In the genomic region with DNA sequence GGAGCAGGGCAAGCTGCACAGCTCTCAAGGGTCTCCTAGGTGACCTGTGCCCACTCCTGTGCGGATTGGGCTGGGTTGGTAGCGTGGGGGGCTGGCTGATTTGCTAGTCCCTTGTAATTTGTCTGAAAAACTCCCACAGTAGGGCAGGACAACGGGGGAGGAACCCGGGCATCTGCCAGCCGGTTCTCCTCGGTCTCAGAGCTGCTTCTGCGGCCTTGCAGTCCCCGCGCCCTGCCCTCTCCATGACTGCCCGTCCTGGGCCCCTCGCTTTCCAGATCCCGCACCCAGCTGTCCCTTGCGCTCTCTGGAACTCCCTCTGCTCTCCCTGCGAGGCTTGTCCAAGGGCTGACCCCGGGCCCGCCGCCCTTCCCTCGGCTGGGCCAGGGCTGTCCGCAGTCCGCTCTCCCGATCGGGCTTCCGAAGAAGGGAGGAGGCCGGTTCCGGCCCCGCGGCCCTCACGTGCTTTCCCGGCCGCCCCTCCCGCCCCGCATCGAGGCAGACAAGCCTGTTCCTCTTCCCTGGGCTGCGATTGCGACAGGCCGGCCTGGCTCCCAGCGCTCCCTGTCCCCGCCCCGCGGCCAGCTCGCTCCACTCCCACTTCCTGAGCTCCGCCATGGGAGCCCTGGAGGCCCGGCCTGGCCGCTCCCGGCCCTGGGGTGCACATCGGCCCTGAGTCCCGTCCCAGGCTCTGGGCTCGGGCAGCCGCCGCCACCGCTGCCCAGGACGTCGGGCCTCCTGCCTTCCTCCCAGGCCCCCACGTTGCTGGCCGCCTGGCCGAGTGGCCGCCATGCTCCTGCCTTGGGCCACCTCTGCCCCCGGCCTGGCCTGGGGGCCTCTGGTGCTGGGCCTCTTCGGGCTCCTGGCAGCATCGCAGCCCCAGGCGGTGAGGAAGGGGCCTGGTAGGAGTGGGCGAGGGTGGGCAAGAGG, we compare ENCODE assay signal across 8 cellular contexts. TPM values are rescaled to one million over a fixed set of nuclear protein-coding genes. Genes with fewer than 3 reads are reported as not detected.
A peak's percentile ranks its signal among the peaks of the same experiment; 100 is the strongest.
DNase-seq lines count a peak whose midpoint lies in the region; ATAC-seq and TF ChIP-seq lines count a peak whose summit lies in the region.

LTBR (plus strand) TSS at position 591 of the 927 bp plus-strand sequence; CDS start at position 788, 197 bp downstream.

- CTCF ChIA-PET in CD8-positive, alpha-beta memory T cell (lab: Charles Lee) = interaction anchor here (1.3 kb wide), 1 partner anchor 16 kb away, joined by 4 read pairs; no protein-coding TSS in a partner anchor
- CTCF ChIA-PET in SK-N-SH (lab: Yijun Ruan, JAX) = no interaction called here

- intact Hi-C loops in aorta (cut with DNase I) = loop anchor here (2.0 to 5.0 kb wide), 2 partner anchors 42 to 47 kb away; partner anchors contain the start of gene TNFRSF1A (in 1 of the 2)

- H3K9me2 ChIP-seq in SK-N-SH = no peaks in the 10 kb centered on the region

- H3K4me1 Mint-ChIP-seq in CD8-positive, alpha-beta memory T cell = peaks cover 3% of the 10 kb centered on the region in 3 donors
- H3K4me1 Mint-ChIP-seq in activated T-helper 17 cell treated with anti-CD3 and anti-CD28 coated beads, Interleukin-2, amount 50 U/mL, for 72 hours = peaks cover 3% of the 10 kb centered on the region
- H3K4me1 Mint-ChIP-seq in naive thymus-derived CD8-positive, alpha-beta T cell = peaks cover 6 to 13% (median 9%) of the 10 kb centered on the region in 4 donors

- ATAC-seq in activated T-helper 17 cell treated with anti-CD3 and anti-CD28 coated beads, Interleukin-2, amount 50 U/mL, for 72 hours (replicated peaks) = peak; percentile 61
- ATAC-seq in naive thymus-derived CD8-positive, alpha-beta T cell = peak; percentile 10 to 71
- ATAC-seq in aorta (ENCODE audit: low FRiP score) (peak; percentile 98), GM19395 (IDR thresholded peaks at IDR 0.05; ENCODE audit: unreplicated experiment) (no peak)

- H3K9me3 ChIP-seq in CD8-positive, alpha-beta memory T cell (ENCODE audit: low read length) = no peaks in the 10 kb centered on the region
- H3K9me3 ChIP-seq in aorta (ENCODE audit: control insufficient read depth, low read length) (no peaks in the 10 kb centered on the region), SK-N-SH (no peaks in the 10 kb centered on the region)

- no peak for DNase-seq in CD8-positive, alpha-beta memory T cell
- peak; percentile 87 for DNase-seq in KBM-7
- peak; percentile 92 for DNase-seq in fibroblast of the aortic adventitia (ENCODE audit: low read depth)
- DNase-seq in naive thymus-derived CD8-positive, alpha-beta T cell = peak in 2 of 10 donors; percentile 9 to 18
- DNase-seq in aorta = peak; percentile 98 to 99
- no peak for DNase-seq in SK-N-SH

- POLR2A ChIA-PET in CD8-positive, alpha-beta memory T cell (lab: Charles Lee) = no interaction called here
- POLR2A ChIA-PET in naive thymus-derived CD8-positive, alpha-beta T cell (lab: Charles Lee) = interaction anchor here (2.7 kb wide), 1 partner anchor 49 kb away, joined by 12 read pairs; no protein-coding TSS in a partner anchor
- POLR2A ChIA-PET in SK-N-SH (lab: Yijun Ruan, JAX) = no interaction called here

- 1 to 2% methylated on average over 55 to 62 of the region's 62 CpGs for WGBS in aorta, 2 donors
- WGBS in SK-N-SH (ENCODE audit: low lambda C conversion rate) = 81% methylated on average over 35 of the region's 62 CpGs

- H3K4me1 ChIP-seq in CD8-positive, alpha-beta memory T cell (ENCODE audit: insufficient read depth, low read length) = no peaks in the 10 kb centered on the region
- H3K4me1 ChIP-seq in aorta (ENCODE audit: control insufficient read depth in 1 of 2, insufficient read depth in 2 of 2, low read length in 2 of 2) (no peaks in the 10 kb centered on the region), SK-N-SH (ENCODE audit: control insufficient read depth in 1 of 2, insufficient read depth in 2 of 2, low read depth in 1 of 2, low read length in 1 of 2) (no peaks in the 10 kb centered on the region; a peak in 1 of 4 replicates)

- H3K36me3 Mint-ChIP-seq in CD8-positive, alpha-beta memory T cell = no peaks in the 10 kb centered on the region
- H3K36me3 Mint-ChIP-seq in activated T-helper 17 cell treated with anti-CD3 and anti-CD28 coated beads, Interleukin-2, amount 50 U/mL, for 72 hours (ENCODE audit: low read depth) = no peaks in the 10 kb centered on the region
- peaks cover 0 to 4% (median 0%) of the 10 kb centered on the region in 3 donors for H3K36me3 Mint-ChIP-seq in naive thymus-derived CD8-positive, alpha-beta T cell

- H4K20me1 ChIP-seq in SK-N-SH (ENCODE audit: insufficient read depth) = no peaks in the 10 kb centered on the region

- TF ChIP-seq RAD21 in SK-N-SH (IDR thresholded peaks at IDR 0.05; ENCODE audit: low read length) = no peak

- no peak for TF ChIP-seq EP300 in SK-N-SH (IDR thresholded peaks at IDR 0.05; ENCODE audit: borderline replicate concordance in 1 of 2, low read depth in 1 of 2, low read length in 1 of 2)

- H3K4me3 ChIP-seq in CD8-positive, alpha-beta memory T cell (ENCODE audit: low read length) = no peak within 1 kb of the TSS
- peak within 1 kb of the TSS; percentile 83 for H3K4me3 ChIP-seq in fibroblast of the aortic adventitia (ENCODE audit: low read depth, low read length)
- peak within 1 kb of the TSS; percentile 36 to 48 for H3K4me3 ChIP-seq in aorta (ENCODE audit: low read length in 2 of 2)
- no peak within 1 kb of the TSS for H3K4me3 ChIP-seq in SK-N-SH (ENCODE audit: low read depth in 2 of 2, low read length in 1 of 2)

- H3K4me3 Mint-ChIP-seq in CD8-positive, alpha-beta memory T cell = no peak within 1 kb of the TSS
- no peak within 1 kb of the TSS for H3K4me3 Mint-ChIP-seq in activated T-helper 17 cell treated with anti-CD3 and anti-CD28 coated beads, Interleukin-2, amount 50 U/mL, for 72 hours
- H3K4me3 Mint-ChIP-seq in naive thymus-derived CD8-positive, alpha-beta T cell = peak within 1 kb of the TSS; percentile 9 to 77 (median 52)

- no peak within 1 kb of the TSS for H2AFZ ChIP-seq in SK-N-SH (ENCODE audit: low read depth)

- no peaks in the 10 kb centered on the region for H3K9me3 Mint-ChIP-seq in CD8-positive, alpha-beta memory T cell
- H3K9me3 Mint-ChIP-seq in activated T-helper 17 cell treated with anti-CD3 and anti-CD28 coated beads, Interleukin-2, amount 50 U/mL, for 72 hours = no peaks in the 10 kb centered on the region
- no peaks in the 10 kb centered on the region for H3K9me3 Mint-ChIP-seq in naive thymus-derived CD8-positive, alpha-beta T cell

- H3K79me2 ChIP-seq in SK-N-SH (ENCODE audit: insufficient read depth) = no peaks in the 10 kb centered on the region

- H3K27ac ChIP-seq in CD8-positive, alpha-beta memory T cell (ENCODE audit: low read depth, low read length) = peak within 1 kb of the TSS; percentile 59
- H3K27ac ChIP-seq in aorta (ENCODE audit: low read depth in 1 of 2, low read length in 2 of 2) = peak within 1 kb of the TSS; percentile 65 to 88
- H3K27ac ChIP-seq in SK-N-SH (ENCODE audit: low read depth in 2 of 2, low read length in 1 of 2) = no peak within 1 kb of the TSS

- TF ChIP-seq CTCF in fibroblast of the aortic adventitia (IDR thresholded peaks at IDR 0.05; ENCODE audit: insufficient read depth, low read length) = peak; percentile 17
- TF ChIP-seq CTCF in SK-N-SH (IDR thresholded peaks at IDR 0.05) = no peak

- peaks cover 13 to 30% of the 10 kb centered on the region in 2 donors for H3K27me3 Mint-ChIP-seq in CD8-positive, alpha-beta memory T cell
- peaks cover 9% of the 10 kb centered on the region for H3K27me3 Mint-ChIP-seq in activated T-helper 17 cell treated with anti-CD3 and anti-CD28 coated beads, Interleukin-2, amount 50 U/mL, for 72 hours
- peaks cover 6 to 17% (median 9%) of the 10 kb centered on the region in 5 donors for H3K27me3 Mint-ChIP-seq in naive thymus-derived CD8-positive, alpha-beta T cell

- H3K27me3 ChIP-seq in CD8-positive, alpha-beta memory T cell (ENCODE audit: insufficient read depth, low read length, poor library complexity, severe bottlenecking) = peaks cover 16% of the 10 kb centered on the region
- H3K27me3 ChIP-seq in aorta (ENCODE audit: control insufficient read depth in 1 of 2, insufficient read depth in 2 of 2, low read length in 1 of 2) (no peaks in the 10 kb centered on the region), SK-N-SH (ENCODE audit: insufficient read depth) (no peaks in the 10 kb centered on the region)

- H3K9ac ChIP-seq in SK-N-SH = no peak within 1 kb of the TSS

- H3K4me2 ChIP-seq in SK-N-SH = no peak within 1 kb of the TSS

- no peaks in the 10 kb centered on the region for H3F3A ChIP-seq in SK-N-SH (replicated peaks; ENCODE audit: insufficient read depth)

- in situ Hi-C loops in KBM-7 (cut with MboI; ENCODE audit: low pct_unique_long_range_greater_than_20kb, low sequenced_read_pairs) = no loop called here

- no peak within 1 kb of the TSS for H3K27ac Mint-ChIP-seq in CD8-positive, alpha-beta memory T cell
- no peak within 1 kb of the TSS for H3K27ac Mint-ChIP-seq in activated T-helper 17 cell treated with anti-CD3 and anti-CD28 coated beads, Interleukin-2, amount 50 U/mL, for 72 hours
- H3K27ac Mint-ChIP-seq in naive thymus-derived CD8-positive, alpha-beta T cell = peak within 1 kb of the TSS in 5 of 10 donors; percentile 37 to 83 (median 71)

- H3K36me3 ChIP-seq in CD8-positive, alpha-beta memory T cell (ENCODE audit: insufficient read depth, low read length) = no peaks in the 10 kb centered on the region
- H3K36me3 ChIP-seq in aorta (ENCODE audit: control insufficient read depth in 1 of 2, insufficient read depth in 2 of 2, low read length in 1 of 2) (no peaks in the 10 kb centered on the region), SK-N-SH (replicated peaks in 1 of 2; ENCODE audit: control insufficient read depth in 1 of 2, insufficient read depth in 2 of 2, low read length in 1 of 2) (no peaks in the 10 kb centered on the region)

TF ChIP-seq in SK-N-SH, 30 proteins besides CTCF, POLR2A, EP300 and RAD21 (continues in another document):
- TF ChIP-seq CHD2 (IDR thresholded peaks at IDR 0.05; ENCODE audit: low read length, partially characterized antibody) (no peak), ELF1 (IDR thresholded peaks at IDR 0.05) (no peak), MXI1 (IDR thresholded peaks at IDR 0.05; ENCODE audit: low read depth, low read length) (no peak), EZH2phosphoT487 (IDR thresholded peaks at IDR 0.05; ENCODE audit: borderline replicate concordance, low read depth) (no peak), RFX5 (IDR thresholded peaks at IDR 0.05; ENCODE audit: low read length) (no peak)

RNA-seq across cellular contexts. Expression of gene LTBR, which starts in this region (rescaled TPM):
- total RNA-seq in CD8-positive, alpha-beta memory T cell = 1 to 10 TPM in 1 of 2 experiments, under 1 TPM in 1; 0.51 to 1.4 TPM
- polyA plus RNA-seq in CD8-positive, alpha-beta memory T cell = not detected
- under 1 TPM; 0.56 to 0.61 TPM for total RNA-seq in activated T-helper 17 cell treated with anti-CD3 and anti-CD28 coated beads, Interleukin-2, amount 50 U/mL, for 72 hours
- total RNA-seq in fibroblast of the aortic adventitia (ENCODE audit: low replicate concordance) (71.8 and 93.7 TPM in 2 replicates), aorta (100 to 1,000 TPM in 1 of 2 donors, 10 to 100 TPM in 1; 83.1 to 103 TPM)
- under 1 TPM; 0.91 to 0.93 TPM for total RNA-seq in naive thymus-derived CD8-positive, alpha-beta T cell
- polyA plus RNA-seq in naive thymus-derived CD8-positive, alpha-beta T cell = under 1 TPM in 1 of 3 donors, not detected in 2; 0.23 TPM
- polyA plus RNA-seq in aorta (10 to 100 TPM; 20.5 to 87.8 TPM), SK-N-SH (2012; rRNA removed) (0.10 and 0.12 TPM in 2 replicates)
- 0.03 and 0.06 TPM in 2 replicates for polyA plus RNA-seq in SK-N-SH (2012; cell fraction: cytosol; rRNA removed)
- 0.32 and 0.73 TPM in 2 replicates for polyA plus RNA-seq in SK-N-SH (2012; cell fraction: nucleus; rRNA removed)

Comparison
In these comparisons a context has a peak if more than half of its experiments do, and no peak if none do; other contexts are left out.
1. RNA of gene LTBR (total RNA-seq): 83.1 to 103 TPM in aorta and 71.8 to 93.7 TPM in fibroblast of the aortic adventitia; 0.51 to 1.4 TPM in CD8-positive, alpha-beta memory T cell, 0.91 to 0.93 TPM in naive thymus-derived CD8-positive, alpha-beta T cell and 0.56 to 0.61 TPM in activated T-helper 17 cell treated with anti-CD3 and anti-CD28 coated beads, Interleukin-2, amount 50 U/mL, for 72 hours; every median in the first group is over 10 times any median in the second.
2. RNA of gene LTBR (polyA plus RNA-seq): 20.5 to 87.8 TPM in aorta; 0.03 to 0.73 TPM in SK-N-SH, 0.23 TPM in naive thymus-derived CD8-positive, alpha-beta T cell and not detected in CD8-positive, alpha-beta memory T cell (single experiment); every median in the first group is over 10 times any median in the second.
3. Peak in ATAC-seq in activated T-helper 17 cell treated with anti-CD3 and anti-CD28 coated beads, Interleukin-2, amount 50 U/mL, for 72 hours; RNA of the gene not detected or under 1 TPM.
4. Peak in ATAC-seq in naive thymus-derived CD8-positive, alpha-beta T cell; RNA of the gene not detected or under 1 TPM.
5. DNase-seq: peak in KBM-7 (single experiment), fibroblast of the aortic adventitia (single experiment) and aorta (2 of 2); none in CD8-positive, alpha-beta memory T cell (0 of 5) and SK-N-SH (single experiment).
6. H3K27ac ChIP-seq: peak in CD8-positive, alpha-beta memory T cell (single experiment) and aorta (2 of 2); none in SK-N-SH (0 of 2).
7. H3K4me3 ChIP-seq: peak in fibroblast of the aortic adventitia (single experiment) and aorta (2 of 2); none in CD8-positive, alpha-beta memory T cell (single experiment) and SK-N-SH (0 of 2).
8. H3K4me3 Mint-ChIP-seq: peak in naive thymus-derived CD8-positive, alpha-beta T cell (10 of 10); none in CD8-positive, alpha-beta memory T cell (0 of 7) and activated T-helper 17 cell treated with anti-CD3 and anti-CD28 coated beads, Interleukin-2, amount 50 U/mL, for 72 hours (single experiment).